ENCODE assay signal across 10 cellular contexts in the genomic region with DNA sequence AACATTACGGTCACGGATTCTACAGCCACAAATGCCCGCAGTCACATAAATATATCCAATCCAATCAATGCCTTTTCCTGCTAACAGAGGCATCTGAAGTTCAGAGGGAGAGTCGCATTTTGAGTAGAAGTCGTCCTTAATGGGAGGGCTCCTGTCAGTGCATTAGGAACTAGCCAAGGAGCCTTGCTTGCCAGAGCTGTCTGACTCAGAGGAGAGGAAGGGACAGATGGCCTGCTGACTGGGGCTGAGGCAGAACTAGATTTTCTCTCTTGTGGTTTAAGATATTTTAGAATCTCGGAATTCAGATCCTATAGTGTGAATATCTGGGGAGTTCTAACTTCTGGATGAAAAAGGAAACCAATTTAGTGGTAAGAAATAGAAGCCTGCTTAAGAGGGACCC. TPM values are rescaled to one million over a fixed set of nuclear protein-coding genes. Genes with fewer than 3 reads are reported as not detected.
A peak's percentile ranks its signal among the peaks of the same experiment; 100 is the strongest.
DNase-seq lines count a peak whose midpoint lies in the region; ATAC-seq and TF ChIP-seq lines count a peak whose summit lies in the region.
"Had no signal": no experiment of that assay in that cellular context is flagged by ENCODE, and none has a peak within 500 bp of the region (broad histone marks: within the 10 kb centered on the region; RNA-seq: fewer than 3 reads in every experiment).

No MANE protein-coding gene starts in this region.

- peak; percentile 82 for DNase-seq in HFFc6
- peak; percentile 88 for DNase-seq in astrocyte of the hippocampus (ENCODE audit: low read depth, low spot score)
- DNase-seq in iris pigment epithelial cell (ENCODE audit: low read depth): peak; percentile 86
- DNase-seq in sciatic nerve (ENCODE audit: low spot score): no peak
- no peak for DNase-seq in immature natural killer cell
- no peak for DNase-seq in erythroblast (lab: John Stamatoyannopoulos, UW)
- DNase-seq: upper lobe of left lung had no signal

- peak overlapping the region; percentile 77 for H3K27ac ChIP-seq in temporal lobe (ENCODE audit: low read depth, low read length)
- H3K27ac ChIP-seq: upper lobe of left lung had no signal

- intact Hi-C loops in sciatic nerve (cut with DNase I): no loop called here

- H3K36me3 Mint-ChIP-seq in HFFc6 (ENCODE audit: low read depth) (peaks cover 28% of the 10 kb centered on the region; the same call in 1 of the 2 replicates), immature natural killer cell (peaks cover 0 to 21% (median 16%) of the 10 kb centered on the region in 3 donors)

- H3K4me3 Mint-ChIP-seq in HFFc6 (peak overlapping the region; percentile 42), immature natural killer cell (no peak overlapping the region)

- TF ChIP-seq CTCF in HFFc6 (IDR thresholded peaks at IDR 0.05): no peak

- no peak for TF ChIP-seq POLR2A in erythroblast (IDR thresholded peaks at IDR 0.05; ENCODE audit: low read length)

- H3K27ac Mint-ChIP-seq in HFFc6 (peak overlapping the region; percentile 86), immature natural killer cell (peak overlapping the region in 3 of 6 donors; percentile 28 to 53 (median 34))

- peaks cover 5% of the 10 kb centered on the region; the same call in 1 of the 2 replicates for H3K27me3 Mint-ChIP-seq in HFFc6 (ENCODE audit: insufficient read depth)
- H3K27me3 Mint-ChIP-seq in immature natural killer cell (ENCODE audit: low read depth in 3 of 3): peaks cover 0 to 1% (median 0%) of the 10 kb centered on the region in 3 donors

- ATAC-seq in sciatic nerve (no peak), GM21381 (IDR thresholded peaks at IDR 0.05; ENCODE audit: unreplicated experiment) (no peak)
- ATAC-seq: HepG2 had no signal

- H3K4me1 Mint-ChIP-seq in HFFc6 (ENCODE audit: low read depth) (peaks cover 51% of the 10 kb centered on the region), immature natural killer cell (peaks cover 9 to 10% of the 10 kb centered on the region in 2 donors)

- no peaks in the 10 kb centered on the region for H3K9me3 Mint-ChIP-seq in HFFc6
- H3K9me3 Mint-ChIP-seq in immature natural killer cell: no peaks in the 10 kb centered on the region

RNA-seq across cellular contexts. Expression of gene XKR8, which starts 10.6 kb away (rescaled TPM):
- total RNA-seq in HFFc6 (2021; fragmentation: NEBNext Ultra II Directional; extraction: Animal tissue kit (Norgen Biotek cat#: 25700)): 10 to 100 TPM in 1 of 6 experiments, 1 to 10 TPM in 5; 8.0 to 10.7 (median 9.7) TPM
- 2.5 TPM for total RNA-seq in temporal lobe
- 5.0 TPM for total RNA-seq in sciatic nerve
- 10 to 100 TPM; 27.7 to 39.2 (median 37.0) TPM for polyA plus RNA-seq in immature natural killer cell

RNA-seq across cellular contexts. Expression of gene SMPDL3B, which starts 35.6 kb away (rescaled TPM):
- not detected for total RNA-seq in HFFc6 (2021; fragmentation: NEBNext Ultra II Directional; extraction: Animal tissue kit (Norgen Biotek cat#: 25700))
- total RNA-seq in temporal lobe: 0.25 TPM
- total RNA-seq in sciatic nerve: 0.27 TPM
- 1 to 10 TPM in 1 of 3 donors, under 1 TPM in 1, not detected in 1; 0.71 to 2.3 TPM for polyA plus RNA-seq in immature natural killer cell

RNA-seq across cellular contexts. Expression of gene RPA2, which starts 56.0 kb away (rescaled TPM):
- total RNA-seq in HFFc6 (2021; fragmentation: NEBNext Ultra II Directional; extraction: Animal tissue kit (Norgen Biotek cat#: 25700)): 10 to 100 TPM; 20.7 to 29.1 (median 23.8) TPM
- total RNA-seq in temporal lobe (50.2 TPM), sciatic nerve (19.8 TPM)
- 100 to 1,000 TPM; 258 to 407 (median 270) TPM for polyA plus RNA-seq in immature natural killer cell

Comparison
In these comparisons a context has a peak if more than half of its experiments do, and no peak if none do; other contexts are left out.
1. DNase-seq: peak in HFFc6 (single experiment), astrocyte of the hippocampus (single experiment) and iris pigment epithelial cell (single experiment); none in sciatic nerve (single experiment), immature natural killer cell (0 of 3) and erythroblast (0 of 2).